8 cellular contexts compared by ENCODE assay signal in the genomic region with DNA sequence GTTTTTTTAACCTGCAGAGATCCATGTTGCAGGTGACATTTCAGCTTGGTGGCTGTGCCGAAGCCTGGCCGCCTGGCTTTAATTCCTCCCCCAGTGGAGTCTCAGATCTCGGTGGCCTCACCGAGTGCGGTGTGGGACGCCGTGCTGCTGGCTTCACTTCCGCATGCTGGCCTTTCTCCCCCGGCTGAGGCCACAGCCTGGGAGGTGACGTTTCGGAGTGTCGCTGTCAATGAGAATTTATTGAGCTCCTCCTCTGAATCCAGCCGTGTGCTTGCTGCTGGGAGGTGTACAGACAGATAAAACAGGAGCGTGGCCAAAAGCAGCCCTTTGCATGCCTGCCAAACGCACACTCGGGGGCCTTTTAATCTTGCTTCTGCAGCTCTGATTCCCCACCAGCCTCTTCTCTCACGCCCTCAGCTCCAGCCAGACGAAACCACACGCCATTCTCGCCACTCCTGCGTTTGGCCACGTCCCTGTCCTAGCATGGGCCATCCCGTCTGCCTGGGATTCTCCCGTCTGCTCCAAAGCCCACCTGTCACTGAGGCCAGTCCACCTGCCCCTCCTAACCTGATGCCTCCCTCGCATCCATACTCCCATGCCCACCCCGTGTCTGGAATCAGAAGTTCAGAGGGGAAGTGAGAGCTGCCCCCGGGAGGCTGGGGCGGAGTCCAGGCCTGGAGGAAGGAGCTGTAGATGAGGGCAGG. TPM values are rescaled to one million over a fixed set of nuclear protein-coding genes. Genes with fewer than 3 reads are reported as not detected.
DNase-seq lines count a peak whose midpoint lies in the region; ATAC-seq and TF ChIP-seq lines count a peak whose summit lies in the region.

No MANE protein-coding gene starts in this region.

- no peak for TF ChIP-seq CTCF in RWPE1 (conservative IDR thresholded peaks at IDR 0.05; ENCODE audit: low read depth)

- H3K27ac ChIP-seq in KOPT-K1 (ENCODE audit: low read depth, low read length, poor library complexity, severe bottlenecking): peak overlapping the region; percentile 91
- H3K27ac ChIP-seq in RWPE1: no peak overlapping the region

- H3K36me3 ChIP-seq in KOPT-K1 (ENCODE audit: insufficient read depth, low read length): peaks cover 52% of the 10 kb centered on the region

- H3K9me3 ChIP-seq in KOPT-K1 (ENCODE audit: insufficient read depth, low read length, poor library complexity, severe bottlenecking): no peaks in the 10 kb centered on the region

- POLR2A ChIA-PET in RWPE1 (lab: Yijun Ruan, JAX; ENCODE audit: low non-redundant PET): no interaction called here

- no peak for ATAC-seq in GM21367 (IDR thresholded peaks at IDR 0.05; ENCODE audit: unreplicated experiment)
- no peak for ATAC-seq in HG03457 (IDR thresholded peaks at IDR 0.05; ENCODE audit: unreplicated experiment)

- CTCF ChIA-PET in RWPE1 (lab: Yijun Ruan, JAX): interaction anchor here (0.5 to 3.6 kb wide), 12 partner anchors 9 to 1436 kb away, joined by 3 to 17 read pairs (median 4); no protein-coding TSS in a partner anchor

- DNase-seq in SIG-M5 treated with dmso at 0.1 percent for 504 hours (lab: John Stamatoyannopoulos, UW; ENCODE audit: unreplicated experiment) (peak; percentile 70), SIG-M5 (lab: John Stamatoyannopoulos, UW) (no peak), astrocyte of the hippocampus (ENCODE audit: low read depth, low spot score) (peak; percentile 42), mucosa of gallbladder (ENCODE audit: low spot score) (peak; percentile 51), RWPE1 (ENCODE audit: low spot score) (no peak)

RNA-seq across cellular contexts. Expression of gene GSE1, which starts 3.6 kb away (rescaled TPM):
- 82.9 TPM for total RNA-seq in mucosa of gallbladder

Comparison
In these comparisons a context has a peak if more than half of its experiments do, and no peak if none do; other contexts are left out.
1. DNase-seq: peak in SIG-M5 treated with dmso at 0.1 percent for 504 hours (single experiment), astrocyte of the hippocampus (single experiment) and mucosa of gallbladder (single experiment); none in SIG-M5 (single experiment) and RWPE1 (single experiment).